In the genomic region with DNA sequence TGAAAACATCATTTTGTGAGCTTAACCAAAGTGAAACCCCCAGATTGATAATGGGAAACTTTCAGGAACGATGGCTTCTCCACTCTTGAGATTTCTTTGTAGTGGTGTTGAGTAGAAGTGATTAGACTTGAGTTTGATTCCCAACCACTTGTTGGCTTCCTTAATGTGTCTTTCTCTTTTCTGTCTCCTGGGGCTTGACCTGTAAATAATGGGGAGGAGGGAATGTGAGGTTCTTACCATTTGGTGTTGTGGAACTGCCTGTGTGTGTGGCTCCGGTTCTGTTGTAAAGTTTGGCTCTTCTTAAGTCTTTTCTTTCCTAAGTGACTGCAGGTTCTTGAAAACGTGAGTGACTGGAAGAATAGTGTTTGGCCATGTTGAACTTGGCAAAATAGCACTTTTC, we compare ENCODE assay signal across 11 cellular contexts. TPM values are rescaled to one million over a fixed set of nuclear protein-coding genes. Genes with fewer than 3 reads are reported as not detected.
DNase-seq lines count a peak whose midpoint lies in the region; ATAC-seq, FAIRE-seq and TF ChIP-seq lines count a peak whose summit lies in the region.
"Had no signal": no experiment of that assay in that cellular context is flagged by ENCODE, and none has a peak within 500 bp of the region (broad histone marks: within the 10 kb centered on the region; RNA-seq: fewer than 3 reads in every experiment).

No MANE protein-coding gene starts in this region.

- H3K23ac ChIP-seq in H1 (ENCODE audit: insufficient read length), result no peak overlapping the region

- WGBS in H1 (ENCODE audit: extremely low coverage in 1 of 2, insufficient coverage in 1 of 2, insufficient read length in 1 of 2, insufficient replicate concordance in 2 of 2, low coverage in 1 of 2, low lambda C conversion rate in 2 of 2, missing lambda C conversion rate in 1 of 2), 2 experiments, result 88% methylated on average over 3 of the region's 3 CpGs; no CpG with 5 or more reads in 1 of the 2 experiments
- WGBS in ovary, 3 donors, result 20 to 30% (median 24%) methylated on average over 3 of the region's 3 CpGs

- H3K27ac Mint-ChIP-seq in Calu3 (ENCODE audit: unreplicated experiment), result peak overlapping the region; percentile 84

- H3K9me3 Mint-ChIP-seq in Calu3 (ENCODE audit: low read depth, unreplicated experiment), result no peaks in the 10 kb centered on the region

- no peak overlapping the region for H2BK15ac ChIP-seq in H1 (ENCODE audit: low read length)

- peaks cover 52% of the 10 kb centered on the region for H3K4me1 Mint-ChIP-seq in Calu3 (ENCODE audit: low read depth, unreplicated experiment)

- H3K36me3 ChIP-seq in OCI-LY7 (ENCODE audit: insufficient read depth, low read length), result peaks cover 67% of the 10 kb centered on the region
- peaks cover 9 to 52% (median 32%) of the 10 kb centered on the region in 4 experiments; a peak in 6 of 8 replicates for H3K36me3 ChIP-seq in H1 (ENCODE audit: control insufficient read depth in 2 of 4, insufficient read depth in 4 of 4, low read length in 3 of 4)
- H3K36me3 ChIP-seq in ovary, result no peaks in the 10 kb centered on the region

- FAIRE-seq in H1 (lab: Jason Lieb, UNC), result no peak

- POLR2A ChIA-PET in OCI-LY7 (lab: Charles Lee) (interaction anchor here (0.8 to 6.6 kb wide), 9 partner anchors 30 to 129 kb away, joined by 3 to 79 read pairs (median 7); no protein-coding TSS in a partner anchor), H1 (lab: Charles Lee; ENCODE audit: partially characterized antibody) (interaction anchor here (1.7 kb wide), 1 partner anchor 29 kb away, joined by 9 read pairs; no protein-coding TSS in a partner anchor)

- no peak overlapping the region for H3K18ac ChIP-seq in H1 (ENCODE audit: extremely low read depth, low read length)

- H3K27ac ChIP-seq in OCI-LY7 (ENCODE audit: low read depth, low read length, poor library complexity, severe bottlenecking), result peak overlapping the region; percentile 61
- no peak overlapping the region for H3K27ac ChIP-seq in H1 (ENCODE audit: low read depth, low read length)
- H3K27ac ChIP-seq in ovary, result no peak overlapping the region

- H3K27me3 Mint-ChIP-seq in Calu3 (ENCODE audit: unreplicated experiment), result no peaks in the 10 kb centered on the region

- H3K4me3 ChIP-seq in OCI-LY7 (ENCODE audit: low read depth, low read length, poor library complexity, severe bottlenecking) (peak overlapping the region; percentile 87), H1 (ENCODE audit: extremely low read depth in 1 of 4, insufficient read depth in 2 of 4, low read depth in 3 of 4, low read length in 4 of 4) (peak overlapping the region in 1 of 4 experiments; percentile 77; a peak in 2 of 8 replicates), ovary (peak overlapping the region; percentile 2)

- H2AFZ ChIP-seq in OCI-LY7 (ENCODE audit: low read length), result no peak overlapping the region
- H2AFZ ChIP-seq in H1 (ENCODE audit: low read length), result no peak overlapping the region

- H3K4ac ChIP-seq in H1 (replicated peaks; ENCODE audit: insufficient read length, low read depth, low read length), result no peak overlapping the region

- peaks cover 2% of the 10 kb centered on the region; the same call in 1 of the 2 replicates for H3K79me1 ChIP-seq in H1 (ENCODE audit: low read depth, low read length)

- H4K5ac ChIP-seq in H1 (ENCODE audit: insufficient read length, low read depth, low read length), result no peak overlapping the region

- H3K4me2 ChIP-seq in OCI-LY7 (ENCODE audit: low read length) (peak overlapping the region; percentile 83), H1 (ENCODE audit: insufficient read depth in 1 of 2, low read depth in 2 of 2, low read length in 2 of 2) (peak overlapping the region; percentile 49 to 72)

- ATAC-seq in HG02970 (IDR thresholded peaks at IDR 0.05; ENCODE audit: low FRiP score, unreplicated experiment), result no peak
- ATAC-seq: left lobe of liver had no signal

- H3K27me3 ChIP-seq in H1 (replicated peaks in 1 of 4; ENCODE audit: control insufficient read depth in 3 of 4, extremely low read depth in 1 of 4, insufficient read depth in 3 of 4, low read length in 3 of 4) (no peaks in the 10 kb centered on the region), ovary (no peaks in the 10 kb centered on the region)
- H3K27me3 ChIP-seq: testis had no signal

- H3K14ac ChIP-seq in H1 (ENCODE audit: insufficient read length), result no peak overlapping the region

- no peaks in the 10 kb centered on the region for H3K9me2 ChIP-seq in OCI-LY7 (ENCODE audit: insufficient read depth, low read length)

- no peak overlapping the region for H2BK120ac ChIP-seq in H1 (replicated peaks; ENCODE audit: low read depth, low read length)

- no peak for DNase-seq in Calu3
- DNase-seq in OCI-LY7 (ENCODE audit: low spot score), result no peak
- DNase-seq in H1 (ENCODE audit: low read depth in 1 of 2, low spot score in 2 of 2), result no peak
- no peak for DNase-seq in ovary
- DNase-seq in HUDEP-2 (lab: John Stamatoyannopoulos, UW; ENCODE audit: unreplicated experiment in 76 of 76), result no peak
- DNase-seq in stimulated activated CD4-positive, alpha-beta T cell treated with anti-CD3 and anti-CD28 coated beads, Interleukin-4, amount 100 ng/mL, for 4 hours, result no peak
- DNase-seq in EL, result no peak
- DNase-seq: activated CD4-positive, alpha-beta T cell treated with anti-CD3 and anti-CD28 coated beads for 48 hours; testis had no signal

- H3K4me1 ChIP-seq in OCI-LY7 (ENCODE audit: insufficient read depth, low read length, poor library complexity, severe bottlenecking) (peaks cover 61% of the 10 kb centered on the region), H1 (replicated peaks in 1 of 4; ENCODE audit: control insufficient read depth in 3 of 4, insufficient read depth in 4 of 4, low read length in 3 of 4) (peaks cover 0 to 5% (median 2%) of the 10 kb centered on the region in 4 experiments; a peak in 4 of 7 replicates), ovary (ENCODE audit: insufficient read depth) (peaks cover 12% of the 10 kb centered on the region)

- peak overlapping the region; percentile 95 for H3K4me3 Mint-ChIP-seq in Calu3 (ENCODE audit: low read depth, unreplicated experiment)

- no peak overlapping the region for H4K8ac ChIP-seq in H1 (ENCODE audit: extremely low read depth, insufficient read depth, low read length)

- no peak overlapping the region for H3K56ac ChIP-seq in H1 (replicated peaks; ENCODE audit: insufficient read length, low read depth, low read length)

- intact Hi-C loops in Calu3 (cut with micrococcal nuclease; ENCODE audit: unreplicated experiment), result loop anchor here (5.0 kb wide), 2 partner anchors 194 to 534 kb away; no protein-coding TSS in a partner anchor
- intact Hi-C loops in OCI-LY7 (cut with micrococcal nuclease; ENCODE audit: unreplicated experiment), result loop anchor here (10.0 kb wide), 1 partner anchor 229 kb away; a partner anchor contains a TSS
- intact Hi-C loops in ovary (cut with DNase I), result loop anchor here in 1 of 4 donors (5.0 kb wide), 1 partner anchor 104 kb away; no protein-coding TSS in a partner anchor

- TF ChIP-seq CTCF in Calu3 (IDR thresholded peaks at IDR 0.05; ENCODE audit: unreplicated experiment), result no peak
- no peak for TF ChIP-seq CTCF in OCI-LY7 (conservative IDR thresholded peaks at IDR 0.05; ENCODE audit: low read length)
- no peak for TF ChIP-seq CTCF in H1 (IDR thresholded peaks at IDR 0.05; ENCODE audit: control extremely low read depth in 1 of 3, insufficient read depth in 1 of 3, low read depth in 1 of 3, low read length in 3 of 3)
- no peak for TF ChIP-seq CTCF in ovary (IDR thresholded peaks at IDR 0.05)

- no peak for TF ChIP-seq POLR2A in H1 (IDR thresholded peaks at IDR 0.05; ENCODE audit: control extremely low read depth in 1 of 2, low read depth in 2 of 2, low read length in 2 of 2)
- no peak for TF ChIP-seq POLR2A in ovary (IDR thresholded peaks at IDR 0.05)

- H2BK5ac ChIP-seq in H1 (ENCODE audit: low read depth, low read length), result no peak overlapping the region

- H3K9me3 ChIP-seq in OCI-LY7 (ENCODE audit: low read length), result no peaks in the 10 kb centered on the region
- no peaks in the 10 kb centered on the region for H3K9me3 ChIP-seq in H1 (ENCODE audit: insufficient read depth in 2 of 2, low read depth in 1 of 2, low read length in 1 of 2)
- H3K9me3 ChIP-seq in ovary, result no peaks in the 10 kb centered on the region
- H3K9me3 ChIP-seq: testis had no signal

- H3K9ac ChIP-seq in H1 (replicated peaks in 1 of 4; ENCODE audit: extremely low read depth in 1 of 4, low read depth in 3 of 4, low read length in 3 of 4), result no peak overlapping the region

- CTCF ChIA-PET in Calu3 (lab: Charles Lee), result interaction anchor here (0.7 kb wide), 1 partner anchor 518 kb away, joined by 3 read pairs; no protein-coding TSS in a partner anchor
- CTCF ChIA-PET in OCI-LY7 (lab: Charles Lee; ENCODE audit: unreplicated experiment), result no interaction called here
- CTCF ChIA-PET in H1 (lab: Charles Lee; ENCODE audit: partially characterized antibody), result interaction anchor here (0.7 to 1.0 kb wide), 2 partner anchors 91 to 807 kb away, joined by 3 read pairs; no protein-coding TSS in a partner anchor

- no peak overlapping the region for H2BK20ac ChIP-seq in H1 (ENCODE audit: low read length)

- peaks cover 37% of the 10 kb centered on the region for H4K20me1 ChIP-seq in OCI-LY7 (ENCODE audit: insufficient read depth, low read length)
- peaks cover 2 to 14% of the 10 kb centered on the region in 2 experiments for H4K20me1 ChIP-seq in H1 (replicated peaks in 1 of 2; ENCODE audit: control insufficient read depth in 1 of 2, insufficient read depth in 2 of 2, low read length in 2 of 2)

- H2BK12ac ChIP-seq in H1 (ENCODE audit: low read depth, low read length), result no peak overlapping the region

- H3K79me2 ChIP-seq in OCI-LY7 (ENCODE audit: insufficient read depth, low read depth, low read length), result peaks cover 70% of the 10 kb centered on the region
- H3K79me2 ChIP-seq in H1 (ENCODE audit: control insufficient read depth in 1 of 2, insufficient read depth in 2 of 2, low read length in 2 of 2), result peaks cover 27 to 66% of the 10 kb centered on the region in 2 experiments

- BruUV-seq in Calu3 (replicated peaks; lab: Mats Ljungman, UMichigan) (no TSS peak), OCI-LY7 (replicated peaks; lab: Mats Ljungman, UMichigan) (no TSS peak)

- TF ChIP-seq EP300 in H1 (IDR thresholded peaks at IDR 0.05; ENCODE audit: borderline replicate concordance in 1 of 2, low read depth in 2 of 2, low read length in 2 of 2) (no peak), ovary (IDR thresholded peaks at IDR 0.05) (no peak)

- no peak for TF ChIP-seq RAD21 in H1 (IDR thresholded peaks at IDR 0.05 in 1 of 2, conservative IDR thresholded peaks at IDR 0.05 in 1 of 2; ENCODE audit: low read depth in 2 of 2, low read length in 2 of 2)

- H4K91ac ChIP-seq in H1 (replicated peaks; ENCODE audit: insufficient read length, low read length), result no peak overlapping the region

- peaks cover 92% of the 10 kb centered on the region for H3K36me3 Mint-ChIP-seq in Calu3 (ENCODE audit: insufficient read depth, unreplicated experiment)

- H2AK5ac ChIP-seq in H1 (ENCODE audit: low read depth, low read length), result no peak overlapping the region

- H3K23me2 ChIP-seq in H1 (ENCODE audit: low read depth, low read length), result 0 out of 2 replicates have a peak, but pooled peaks cover 5% of the 10 kb centered on the region

RNA-seq across cellular contexts. Expression of a gene that starts 2.7 kb away (rescaled TPM):
- total RNA-seq in Calu3 (2022), result 276 and 306 TPM in 2 replicates
- 171 and 210 TPM in 2 replicates for total RNA-seq in OCI-LY7 (2014; rRNA removed; shearing (Covaris generic))
- total RNA-seq in OCI-LY7 (2022), result 268 and 296 TPM in 2 replicates
- total RNA-seq in H1 (2021; fragmentation: NEBNext Ultra II Directional; extraction: Animal tissue kit (Norgen Biotek cat#: 25700)), result 149 and 163 TPM in 2 replicates
- 16.8 and 29.4 TPM in 2 replicates for polyA plus RNA-seq in H1 (2011; rRNA removed)
- polyA plus RNA-seq in H1 (2011; cell fraction: cytosol; rRNA removed), result 40.4 TPM
- 19.2 TPM for polyA plus RNA-seq in H1 (2011; cell fraction: nucleus; rRNA removed)
- polyA plus RNA-seq in H1 (2012, experiment 1 of 2), result 77.7 to 131 TPM (median 82.9 TPM) in 4 replicates
- 13.3 TPM for polyA plus RNA-seq in H1 (2012, experiment 2 of 2)
- polyA plus RNA-seq in H1 (2013, experiment 1 of 2), result 85.8 TPM
- 86.9 TPM for polyA plus RNA-seq in H1 (2013, experiment 2 of 2)
- 39.5 and 61.4 TPM in 2 replicates for polyA minus RNA-seq in H1 (2011; rRNA and poly(A)+ RNA removed)
- 53.3 TPM for polyA minus RNA-seq in H1 (2011; cell fraction: cytosol; rRNA and poly(A)+ RNA removed)
- 51.8 TPM for polyA minus RNA-seq in H1 (2011; cell fraction: nucleus; rRNA and poly(A)+ RNA removed)
- 100 to 1,000 TPM in 5 of 7 donors, 10 to 100 TPM in 2; 65.5 to 151 (median 134) TPM for total RNA-seq in ovary
- 100 to 1,000 TPM in 1 of 2 donors, 10 to 100 TPM in 1; 51.3 to 168 TPM for polyA plus RNA-seq in ovary
